Comparison of ENCODE assay signal across 10 cellular contexts in the genomic region with DNA sequence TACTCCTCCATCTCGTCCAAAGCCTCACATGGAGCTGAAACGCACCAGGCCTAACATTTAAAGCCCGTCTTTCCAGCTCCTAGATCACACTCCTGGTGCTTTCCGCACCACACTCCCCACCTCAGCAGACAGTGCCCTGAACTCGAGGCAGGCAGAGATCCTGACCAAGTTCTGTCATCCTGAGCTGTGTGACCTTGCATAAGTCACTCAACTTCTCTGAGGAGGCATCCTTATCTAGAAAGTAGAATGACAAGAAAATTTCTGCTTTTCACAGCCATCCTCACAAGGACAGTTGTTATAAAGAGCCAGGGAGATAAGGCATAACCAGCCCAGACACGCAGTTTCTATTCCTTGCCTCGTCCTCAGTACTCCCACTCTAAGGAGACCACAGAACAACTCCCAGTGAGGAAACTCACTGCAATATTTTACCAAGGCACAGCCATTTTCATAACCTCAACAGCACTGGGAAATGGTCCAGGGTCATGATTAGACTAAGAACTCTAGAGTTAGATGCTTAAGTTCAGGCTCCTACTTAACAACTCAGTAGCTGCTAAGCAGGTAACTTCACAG. TPM values are rescaled to one million over a fixed set of nuclear protein-coding genes. Genes with fewer than 3 reads are reported as not detected.
DNase-seq lines count a peak whose midpoint lies in the region; ATAC-seq, FAIRE-seq and TF ChIP-seq lines count a peak whose summit lies in the region.
"Had no signal": no experiment of that assay in that cellular context is flagged by ENCODE, and none has a peak within 500 bp of the region (broad histone marks: within the 10 kb centered on the region; RNA-seq: fewer than 3 reads in every experiment).

No MANE protein-coding gene starts in this region.

- POLR2A ChIA-PET in activated CD4-positive, alpha-beta T cell treated with anti-CD3 and anti-CD28 coated beads, Interleukin-2, amount 10 ng/mL, durations not matched to agents 7 days and 5 days (lab: Charles Lee): no interaction called here
- POLR2A ChIA-PET in Panc1 (lab: Charles Lee) (no interaction called here), H1 (lab: Charles Lee; ENCODE audit: partially characterized antibody) (interaction anchor here (0.7 to 2.4 kb wide), 10 partner anchors 11 to 124 kb away, joined by 3 to 9 read pairs (median 3); a partner anchor contains a TSS)

- no peak for TF ChIP-seq EP300 in H1 (IDR thresholded peaks at IDR 0.05; ENCODE audit: borderline replicate concordance in 1 of 2, low read depth in 2 of 2, low read length in 2 of 2)

- no peaks in the 10 kb centered on the region for H3K9me3 ChIP-seq in Panc1 (ENCODE audit: control insufficient read depth, insufficient read depth, low read depth, low read length)
- H3K9me3 ChIP-seq in H1 (ENCODE audit: insufficient read depth in 2 of 2, low read depth in 1 of 2, low read length in 1 of 2): no peaks in the 10 kb centered on the region
- no peaks in the 10 kb centered on the region for H3K9me3 ChIP-seq in spleen
- H3K9me3 ChIP-seq: ascending aorta had no signal

- no peak overlapping the region for H4K91ac ChIP-seq in H1 (replicated peaks; ENCODE audit: insufficient read length, low read length)

- H3K56ac ChIP-seq in H1 (replicated peaks; ENCODE audit: insufficient read length, low read depth, low read length): no peak overlapping the region

- H2AK5ac ChIP-seq in H1 (ENCODE audit: low read depth, low read length): 0 out of 2 replicates have a peak overlapping the region, but pooled peaks have one; percentile 7

- H2BK15ac ChIP-seq in H1 (ENCODE audit: low read length): no peak overlapping the region

- H3K36me3 ChIP-seq in Panc1 (ENCODE audit: control insufficient read depth, insufficient read depth, low read length) (no peaks in the 10 kb centered on the region), H1 (ENCODE audit: control insufficient read depth in 2 of 4, insufficient read depth in 4 of 4, low read length in 3 of 4) (peaks cover 21 to 51% (median 24%) of the 10 kb centered on the region in 4 experiments), spleen (peaks cover 0 to 35% (median 0%) of the 10 kb centered on the region in 6 donors)

- CTCF ChIA-PET in activated CD4-positive, alpha-beta T cell treated with anti-CD3 and anti-CD28 coated beads, Interleukin-2, amount 10 ng/mL, durations not matched to agents 7 days and 5 days (lab: Charles Lee): interaction anchor here (2.2 kb wide), 1 partner anchor 21 kb away, joined by 7 read pairs; no protein-coding TSS in a partner anchor
- CTCF ChIA-PET in Panc1 (lab: Charles Lee): no interaction called here
- CTCF ChIA-PET in H1 (lab: Charles Lee; ENCODE audit: partially characterized antibody): interaction anchor here (1.0 to 3.7 kb wide), 9 partner anchors 8 to 359 kb away, joined by 3 to 18 read pairs (median 5); no protein-coding TSS in a partner anchor

- in situ Hi-C loops in Panc1 (cut with HindIII; ENCODE audit: low pct_unique_long_range_greater_than_20kb, low sequenced_read_pairs): no loop called here

- FAIRE-seq in H1 (lab: Jason Lieb, UNC): no peak

- no peaks in the 10 kb centered on the region for H3K27me3 Mint-ChIP-seq in activated CD4-positive, alpha-beta T cell treated with anti-CD3 and anti-CD28 coated beads, Interleukin-2, amount 10 ng/mL, durations not matched to agents 7 days and 5 days

- no peak for TF ChIP-seq POLR2A in H1 (IDR thresholded peaks at IDR 0.05; ENCODE audit: control extremely low read depth in 1 of 2, low read depth in 2 of 2, low read length in 2 of 2)
- no peak for TF ChIP-seq POLR2A in spleen (IDR thresholded peaks at IDR 0.05)

- intact Hi-C loops in Panc1 (cut with micrococcal nuclease; ENCODE audit: unreplicated experiment) (no loop called here), spleen (cut with DNase I; ENCODE audit: low total_unique reads) (no loop called here)

- H2BK120ac ChIP-seq in H1 (replicated peaks; ENCODE audit: low read depth, low read length): no peak overlapping the region

- no peak for TF ChIP-seq RAD21 in H1 (IDR thresholded peaks at IDR 0.05 in 1 of 2, conservative IDR thresholded peaks at IDR 0.05 in 1 of 2; ENCODE audit: low read depth in 2 of 2, low read length in 2 of 2)

- no peak for ATAC-seq in Panc1

- H3K4me1 ChIP-seq in Panc1 (ENCODE audit: control insufficient read depth, insufficient read depth, low read length) (peaks cover 8% of the 10 kb centered on the region), H1 (replicated peaks in 1 of 4; ENCODE audit: control insufficient read depth in 3 of 4, insufficient read depth in 4 of 4, low read length in 3 of 4) (peaks cover 4 to 15% (median 9%) of the 10 kb centered on the region in 4 experiments), spleen (peaks cover 11 to 43% (median 32%) of the 10 kb centered on the region in 6 donors)

- peak overlapping the region; percentile 92 for H3K27ac ChIP-seq in Panc1 (ENCODE audit: low read length)
- no peak overlapping the region for H3K27ac ChIP-seq in H1 (ENCODE audit: low read depth, low read length)
- peak overlapping the region in 1 of 8 donors; percentile 80 for H3K27ac ChIP-seq in spleen

- peaks cover 53% of the 10 kb centered on the region for H3K4me1 Mint-ChIP-seq in activated CD4-positive, alpha-beta T cell treated with anti-CD3 and anti-CD28 coated beads, Interleukin-2, amount 10 ng/mL, durations not matched to agents 7 days and 5 days

- H3K4me3 Mint-ChIP-seq in activated CD4-positive, alpha-beta T cell treated with anti-CD3 and anti-CD28 coated beads, Interleukin-2, amount 10 ng/mL, durations not matched to agents 7 days and 5 days: peak overlapping the region; percentile 94

- peaks cover 16% of the 10 kb centered on the region for H3K23me2 ChIP-seq in H1 (ENCODE audit: low read depth, low read length)

- H3K14ac ChIP-seq in H1 (ENCODE audit: insufficient read length): no peak overlapping the region

- H3K4me2 ChIP-seq in H1 (ENCODE audit: insufficient read depth in 1 of 2, low read depth in 2 of 2, low read length in 2 of 2): peak overlapping the region in 1 of 2 experiments; percentile 91; a peak in 1 of 4 replicates

- no peaks in the 10 kb centered on the region for H3K9me3 Mint-ChIP-seq in activated CD4-positive, alpha-beta T cell treated with anti-CD3 and anti-CD28 coated beads, Interleukin-2, amount 10 ng/mL, durations not matched to agents 7 days and 5 days

- peaks cover 13 to 53% of the 10 kb centered on the region in 2 experiments for H3K79me2 ChIP-seq in H1 (ENCODE audit: control insufficient read depth in 1 of 2, insufficient read depth in 2 of 2, low read length in 2 of 2)

- no peak overlapping the region for H4K5ac ChIP-seq in H1 (ENCODE audit: insufficient read length, low read depth, low read length)

- H3K36me3 Mint-ChIP-seq in activated CD4-positive, alpha-beta T cell treated with anti-CD3 and anti-CD28 coated beads, Interleukin-2, amount 10 ng/mL, durations not matched to agents 7 days and 5 days (ENCODE audit: low read depth): peaks cover 25% of the 10 kb centered on the region

- no peak overlapping the region for H2BK5ac ChIP-seq in H1 (ENCODE audit: low read depth, low read length)

- H2BK12ac ChIP-seq in H1 (ENCODE audit: low read depth, low read length): no peak overlapping the region

- H2BK20ac ChIP-seq in H1 (ENCODE audit: low read length): no peak overlapping the region

- H3K4me3 ChIP-seq in Panc1 (ENCODE audit: low read depth in 2 of 2, low read length in 2 of 2): no peak overlapping the region
- H3K4me3 ChIP-seq in H1 (ENCODE audit: extremely low read depth in 1 of 4, insufficient read depth in 2 of 4, low read depth in 3 of 4, low read length in 4 of 4): no peak overlapping the region
- no peak overlapping the region for H3K4me3 ChIP-seq in spleen

- no peak overlapping the region for H3K9ac ChIP-seq in H1 (replicated peaks in 1 of 4; ENCODE audit: extremely low read depth in 1 of 4, low read depth in 3 of 4, low read length in 3 of 4)

- no peak overlapping the region for H4K8ac ChIP-seq in H1 (ENCODE audit: extremely low read depth, insufficient read depth, low read length)

- H3K4ac ChIP-seq in H1 (replicated peaks; ENCODE audit: insufficient read length, low read depth, low read length): no peak overlapping the region

- BruUV-seq in Panc1 (replicated peaks; lab: Mats Ljungman, UMichigan): no TSS peak

- peak overlapping the region; percentile 95 for H3K27ac Mint-ChIP-seq in activated CD4-positive, alpha-beta T cell treated with anti-CD3 and anti-CD28 coated beads, Interleukin-2, amount 10 ng/mL, durations not matched to agents 7 days and 5 days

- WGBS in H1 (ENCODE audit: extremely low coverage in 1 of 2, insufficient coverage in 1 of 2, insufficient read length in 1 of 2, insufficient replicate concordance in 2 of 2, low coverage in 1 of 2, low lambda C conversion rate in 2 of 2, missing lambda C conversion rate in 1 of 2), 2 experiments: 86% methylated on average over 7 of the region's 7 CpGs; no CpG with 5 or more reads in 1 of the 2 experiments
- 92 to 97% (median 95%) methylated on average over 7 of the region's 7 CpGs for WGBS in spleen, 5 donors

- peaks cover 17 to 32% of the 10 kb centered on the region in 2 experiments for H4K20me1 ChIP-seq in H1 (replicated peaks in 1 of 2; ENCODE audit: control insufficient read depth in 1 of 2, insufficient read depth in 2 of 2, low read length in 2 of 2)

- peaks cover 37% of the 10 kb centered on the region for H3K79me1 ChIP-seq in H1 (ENCODE audit: low read depth, low read length)

- no peak overlapping the region for H3K23ac ChIP-seq in H1 (ENCODE audit: insufficient read length)

- no peaks in the 10 kb centered on the region for H3K27me3 ChIP-seq in Panc1 (ENCODE audit: control insufficient read depth, insufficient read depth, low read length)
- no peaks in the 10 kb centered on the region for H3K27me3 ChIP-seq in H1 (replicated peaks in 1 of 4; ENCODE audit: control insufficient read depth in 3 of 4, extremely low read depth in 1 of 4, insufficient read depth in 3 of 4, low read length in 3 of 4)
- H3K27me3 ChIP-seq in spleen (replicated peaks in 1 of 7): no peaks in the 10 kb centered on the region
- H3K27me3 ChIP-seq: ascending aorta had no signal

- H3K18ac ChIP-seq in H1 (ENCODE audit: extremely low read depth, low read length): no peak overlapping the region

- no peak overlapping the region for H2AFZ ChIP-seq in H1 (ENCODE audit: low read length)

- DNase-seq in activated CD4-positive, alpha-beta T cell treated with anti-CD3 and anti-CD28 coated beads, Interleukin-2, amount 10 ng/mL, durations not matched to agents 7 days and 5 days: no peak
- DNase-seq in activated CD4-positive, alpha-beta T cell treated with anti-CD3 and anti-CD28 coated beads for 4 hours: no peak
- DNase-seq in Panc1 (ENCODE audit: low read depth, low spot score) (no peak), H1 (ENCODE audit: low read depth in 1 of 2, low spot score in 2 of 2) (no peak), spleen (peak; percentile 51), NCI-H1436 (lab: John Stamatoyannopoulos, UW) (no peak), NCI-H2227 treated with DMSO at 0.1 percent for 48 hours (lab: John Stamatoyannopoulos, UW) (no peak), T1000 (lab: John Stamatoyannopoulos, UW) (no peak)
- DNase-seq: NCI-H524 treated with DMSO at 0.1 percent for 48 hours had no signal

- no peak for TF ChIP-seq CTCF in Panc1 (IDR thresholded peaks at IDR 0.05)
- TF ChIP-seq CTCF in H1 (IDR thresholded peaks at IDR 0.05; ENCODE audit: control extremely low read depth in 1 of 3, insufficient read depth in 1 of 3, low read depth in 1 of 3, low read length in 3 of 3): no peak
- no peak for TF ChIP-seq CTCF in spleen (IDR thresholded peaks at IDR 0.05 in 8 of 11, conservative IDR thresholded peaks at IDR 0.05 in 3 of 11)

RNA-seq across cellular contexts. Expression of a gene that starts 3.1 kb away (rescaled TPM):
- total RNA-seq in activated CD4-positive, alpha-beta T cell treated with anti-CD3 and anti-CD28 coated beads, Interleukin-2, amount 10 ng/mL, durations not matched to agents 7 days and 5 days: 10 to 100 TPM; 51.8 to 56.6 TPM
- total RNA-seq in Panc1 (2021; ENCODE audit: unreplicated experiment) (28.6 TPM), spleen (10 to 100 TPM in 1 of 7 donors, 1 to 10 TPM in 6; 4.0 to 14.4 (median 8.0) TPM)
- polyA plus RNA-seq in Panc1 (2012; ENCODE audit: insufficient read length): 24.2 TPM
- 66.4 and 68.1 TPM in 2 replicates for total RNA-seq in H1 (2021; fragmentation: NEBNext Ultra II Directional; extraction: Animal tissue kit (Norgen Biotek cat#: 25700))
- polyA plus RNA-seq in H1 (2011; rRNA removed) (63.2 and 74.6 TPM in 2 replicates), spleen (1 to 10 TPM; 1.7 to 2.4 (median 2.0) TPM)
- polyA plus RNA-seq in H1 (2011; cell fraction: cytosol; rRNA removed): 70.8 TPM
- 254 TPM for polyA plus RNA-seq in H1 (2011; cell fraction: nucleus; rRNA removed)
- 37.5 to 52.4 TPM (median 44.7 TPM) in 4 replicates for polyA plus RNA-seq in H1 (2012, experiment 1 of 2)
- polyA plus RNA-seq in H1 (2012, experiment 2 of 2): 7.8 TPM
- 62.6 TPM for polyA plus RNA-seq in H1 (2013, experiment 1 of 2)
- polyA plus RNA-seq in H1 (2013, experiment 2 of 2): 67.6 TPM
- polyA minus RNA-seq in H1 (2011; rRNA and poly(A)+ RNA removed): 214 and 223 TPM in 2 replicates
- polyA minus RNA-seq in H1 (2011; cell fraction: cytosol; rRNA and poly(A)+ RNA removed): 69.7 TPM
- polyA minus RNA-seq in H1 (2011; cell fraction: nucleus; rRNA and poly(A)+ RNA removed): 139 TPM
